Comparison of ENCODE assay signal across 35 cellular contexts in the genomic region with DNA sequence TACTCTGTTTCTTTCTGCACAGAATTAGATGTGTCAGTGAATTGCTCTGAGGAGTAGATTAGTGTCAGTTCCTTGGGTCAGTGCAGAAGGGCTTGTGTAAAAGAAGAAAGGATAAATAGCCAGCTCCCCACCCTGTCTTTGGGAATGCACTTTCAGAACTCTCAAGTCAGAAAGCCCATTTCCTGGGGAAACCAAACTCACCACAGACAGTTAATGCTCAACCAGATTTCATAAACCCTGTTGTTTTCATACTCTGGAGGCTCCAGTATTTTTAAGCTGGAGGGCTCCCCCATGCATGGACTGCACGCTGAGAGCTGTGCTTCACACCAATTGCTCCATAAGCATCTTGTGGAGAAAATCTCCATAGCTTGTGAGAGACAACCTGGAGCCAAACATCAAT.
"Had no signal": no experiment of that assay in that cellular context is flagged by ENCODE, and none has a peak within 500 bp of the region (broad histone marks: within the 10 kb centered on the region; RNA-seq: fewer than 3 reads in every experiment).

No MANE protein-coding gene starts in this region.

- H3K27ac ChIP-seq: RWPE1, VCaP had no signal

- H3K4me3 ChIP-seq: MG63 had no signal

- H3K4me1 Mint-ChIP-seq: activated B cell treated with CpG ODN at 0.5 μM for 24 hours had no signal

- H3K36me3 ChIP-seq: MG63 had no signal

- H3K9me3 Mint-ChIP-seq: activated naive CD4-positive, alpha-beta T cell treated with anti-CD3 and anti-CD28 coated beads for 36 hours; activated T-cell treated with anti-CD3 and anti-CD28 coated beads, Interleukin-2, amount 50 U/mL, for 4 hours; activated T-helper 1 cell treated with anti-CD3 and anti-CD28 coated beads, Interleukin-12 subunit alpha, Interleukin-12 subunit beta, Interleukin-2, Interleukin-4 antibody, amounts not matched to agents 30 ng/mL and 10 ng/mL and 1 ng/mL, durations not matched to agents 14 hours and 24 hours and 36 hours had no signal

- H3K27me3 Mint-ChIP-seq: activated B cell treated with CpG ODN at 0.5 μM for 24 hours; activated naive CD8-positive, alpha-beta T cell; activated naive CD8-positive, alpha-beta T cell treated with anti-CD3 and anti-CD28 coated beads, Interleukin-2, amount 50 U/mL, for 24 hours had no signal

- DNase-seq: activated B cell treated with CpG ODN at 0.5 μM for 24 hours; activated CD4-positive, alpha-beta memory T cell treated with anti-CD3 and anti-CD28 coated beads for 36 hours; activated CD4-positive, alpha-beta T cell treated with anti-CD3 and anti-CD28 coated beads for 4 hours; activated CD4-positive, alpha-beta T cell treated with anti-CD3 and anti-CD28 coated beads, Interleukin-2, amount 50 U/mL, for 1 hour; activated CD4-positive, CD25-positive, alpha-beta regulatory T cell treated with anti-CD3 and anti-CD28 coated beads, Interleukin-2, amount 50 U/mL, for 72 hours; activated CD8-positive, alpha-beta memory T cell treated with anti-CD3 and anti-CD28 coated beads, Interleukin-2, amount 50 U/mL, for 4 hours; activated gamma-delta T cell treated with Interleukin-2 at 50 U/mL for 16 hours; activated naive CD4-positive, alpha-beta T cell treated with anti-CD3 and anti-CD28 coated beads for 36 hours; activated naive CD8-positive, alpha-beta T cell treated with anti-CD3 and anti-CD28 coated beads, Interleukin-2, amount 50 U/mL, for 24 hours; activated T-cell treated with anti-CD3 and anti-CD28 coated beads for 4 hours; activated T-cell treated with anti-CD3 and anti-CD28 coated beads, Interleukin-2, amount 50 U/mL, for 4 hours; anterior cingulate cortex; caudate nucleus; cerebellar nuclear complex; Karpas-422; MG63; MV-4-11; NCI-H1092; NCI-H1436 treated with DMSO at 0.1 percent for 48 hours; NCI-H1694 treated with DMSO at 0.1 percent for 48 hours; NCI-H2029; NCI-H345; NCI-H524 treated with DMSO at 0.1 percent for 48 hours; NK-92 treated with Interleukin-12 subunit alpha and Interleukin-12 subunit beta, amount 100 ng/mL, for 24 hours; PC-3; SIG-M5; SW 1271; T-helper 1 cell; T-helper 9 cell had no signal

- H3K4me3 Mint-ChIP-seq: activated B cell treated with CpG ODN at 0.5 μM for 24 hours; activated CD4-positive, alpha-beta memory T cell treated with anti-CD3 and anti-CD28 coated beads for 36 hours; activated naive CD4-positive, alpha-beta T cell treated with anti-CD3 and anti-CD28 coated beads for 36 hours; activated naive CD8-positive, alpha-beta T cell; activated naive CD8-positive, alpha-beta T cell treated with anti-CD3 and anti-CD28 coated beads, Interleukin-2, amount 50 U/mL, for 24 hours; activated T-cell treated with anti-CD3 and anti-CD28 coated beads, Interleukin-2, amount 50 U/mL, for 4 hours; activated T-helper 1 cell treated with anti-CD3 and anti-CD28 coated beads, Interleukin-12 subunit alpha, Interleukin-12 subunit beta, Interleukin-2, Interleukin-4 antibody, amounts not matched to agents 30 ng/mL and 10 ng/mL and 1 ng/mL, durations not matched to agents 14 hours and 24 hours and 36 hours; brain had no signal

- H3K27me3 ChIP-seq: MG63 had no signal

- ATAC-seq: activated naive CD8-positive, alpha-beta T cell treated with anti-CD3 and anti-CD28 coated beads, Interleukin-2, amount 50 U/mL, for 24 hours; activated T-cell treated with anti-CD3 and anti-CD28 coated beads, Interleukin-2, amount 50 U/mL, for 4 hours; PC-3; Right ventricle myocardium inferior had no signal

- H3K27ac Mint-ChIP-seq: activated B cell treated with CpG ODN at 0.5 μM for 24 hours; activated CD4-positive, alpha-beta memory T cell treated with anti-CD3 and anti-CD28 coated beads for 36 hours; activated naive CD4-positive, alpha-beta T cell treated with anti-CD3 and anti-CD28 coated beads for 36 hours; activated naive CD8-positive, alpha-beta T cell; activated naive CD8-positive, alpha-beta T cell treated with anti-CD3 and anti-CD28 coated beads, Interleukin-2, amount 50 U/mL, for 24 hours; activated T-helper 1 cell treated with anti-CD3 and anti-CD28 coated beads, Interleukin-12 subunit alpha, Interleukin-12 subunit beta, Interleukin-2, Interleukin-4 antibody, amounts not matched to agents 30 ng/mL and 10 ng/mL and 1 ng/mL, durations not matched to agents 14 hours and 24 hours and 36 hours; brain had no signal

- H3K9me3 ChIP-seq: MG63 had no signal

- H3K36me3 Mint-ChIP-seq: activated CD4-positive, alpha-beta memory T cell treated with anti-CD3 and anti-CD28 coated beads for 36 hours; activated naive CD8-positive, alpha-beta T cell; brain had no signal
